Comparison of ENCODE assay signal across 1 cellular context in genomic region chr11:59216654-59217640, GRCh38.
TF ChIP-seq lines count a peak whose summit lies in the region.

No MANE protein-coding gene starts in this region.

TF ChIP-seq in GM12878, 131 proteins besides CTCF, POLR2A, EP300 and RAD21 (continued from another document):
- TF ChIP-seq E4F1 (IDR thresholded peaks at IDR 0.05; ENCODE audit: borderline replicate concordance, partially characterized antibody) (peak; percentile 32), ELK1 (IDR thresholded peaks at IDR 0.05; ENCODE audit: low read depth, low read length) (peak; percentile 19; the same call in 1 of the 2 replicates), SIN3A (IDR thresholded peaks at IDR 0.05; ENCODE audit: low read depth, low read length) (no peak), EZH2 (IDR thresholded peaks at IDR 0.05; ENCODE audit: borderline replicate concordance, control insufficient read depth, low read depth, low read length) (no peak), SMC3 (IDR thresholded peaks at IDR 0.05; ENCODE audit: borderline replicate concordance, low read length) (0 out of 2 replicates have a peak, but pooled peaks have one; percentile 24), TBL1XR1 (IDR thresholded peaks at IDR 0.05; ENCODE audit: low read depth, low read length) (peak; percentile 97), SUPT20H (IDR thresholded peaks at IDR 0.05; ENCODE audit: borderline replicate concordance, control insufficient read depth, low read depth, low read length) (no peak), LARP7 (IDR thresholded peaks at IDR 0.05) (no peak), CREM (IDR thresholded peaks at IDR 0.05; ENCODE audit: low read depth) (peak; percentile 96)
